ENCODE assay signal across 14 cellular contexts in genomic region chr3:61805510-61806080, GRCh38.
A peak's percentile ranks its signal among the peaks of the same experiment; 100 is the strongest.
DNase-seq lines count a peak whose midpoint lies in the region; ATAC-seq and TF ChIP-seq lines count a peak whose summit lies in the region.
"Had no signal": no experiment of that assay in that cellular context is flagged by ENCODE, and none has a peak within 500 bp of the region (broad histone marks: within the 10 kb centered on the region; RNA-seq: fewer than 3 reads in every experiment).

No MANE protein-coding gene starts in this region.

- H3K27me3 ChIP-seq in heart right ventricle (no peaks in the 10 kb centered on the region), psoas muscle (ENCODE audit: insufficient read depth in 3 of 3, low read length in 2 of 3) (no peaks in the 10 kb centered on the region), vagina (no peaks in the 10 kb centered on the region)
- H3K27me3 ChIP-seq: pancreas had no signal

- peaks cover 37 to 93% (median 77%) of the 10 kb centered on the region in 9 donors for H3K4me1 ChIP-seq in heart right ventricle
- peaks cover 67% of the 10 kb centered on the region for H3K4me1 ChIP-seq in psoas muscle
- peaks cover 42% of the 10 kb centered on the region for H3K4me1 ChIP-seq in vagina

- intact Hi-C loops in heart right ventricle (cut with DNase I), result loop anchor here in 2 of 10 donors (5.0 kb wide), 2 partner anchors 42 to 243 kb away; partner anchors contain the start of gene PTPRG (in 1 of the 2)
- intact Hi-C loops in cardiac septum (cut with DNase I), result loop anchor here (5.0 kb wide), 1 partner anchor 78 kb away; no protein-coding TSS in a partner anchor
- intact Hi-C loops in psoas muscle (cut with DNase I), result loop anchor here in 1 of 2 donors (10.0 kb wide), 1 partner anchor 61 kb away; no protein-coding TSS in a partner anchor
- intact Hi-C loops in vagina (cut with DNase I), result no loop called here

- TF ChIP-seq CTCF in heart right ventricle (IDR thresholded peaks at IDR 0.05), result no peak
- no peak for TF ChIP-seq CTCF in coronary artery (IDR thresholded peaks at IDR 0.05)
- TF ChIP-seq CTCF in psoas muscle (IDR thresholded peaks at IDR 0.05), result no peak
- TF ChIP-seq CTCF in vagina (IDR thresholded peaks at IDR 0.05), result no peak

- peak in 2 of 8 donors; percentile 10 to 33 for ATAC-seq in heart right ventricle
- ATAC-seq in psoas muscle, result peak in 3 of 4 donors; percentile 28 to 51 (median 48)

- no peak for TF ChIP-seq POLR2A in vagina (IDR thresholded peaks at IDR 0.05)

- DNase-seq in heart right ventricle (no peak), cardiac septum (ENCODE audit: low spot score) (no peak), coronary artery (ENCODE audit: low spot score) (no peak), psoas muscle (no peak), vagina (ENCODE audit: extremely low spot score in 2 of 2) (no peak), A172 (ENCODE audit: low spot score) (no peak), NCI-H1048 (lab: John Stamatoyannopoulos, UW) (no peak), NCI-H1092 (lab: John Stamatoyannopoulos, UW) (no peak)
- DNase-seq: activated CD4-positive, alpha-beta T cell treated with anti-CD3 and anti-CD28 coated beads, Interleukin-2, amount 50 U/mL, for 1 hour; amygdala; COR-L47; NCI-H187 treated with DMSO at 0.1 percent for 48 hours; pancreas had no signal

- no peaks in the 10 kb centered on the region for H3K9me3 ChIP-seq in heart right ventricle
- no peaks in the 10 kb centered on the region for H3K9me3 ChIP-seq in psoas muscle
- no peaks in the 10 kb centered on the region for H3K9me3 ChIP-seq in vagina
- H3K9me3 ChIP-seq: pancreas had no signal

- H3K27ac ChIP-seq in heart right ventricle (peak overlapping the region; percentile 48 to 84 (median 74)), coronary artery (peak overlapping the region; percentile 50 to 80), psoas muscle (no peak overlapping the region), vagina (peak overlapping the region; percentile 26)
- H3K27ac ChIP-seq: KMS-11, pancreas had no signal

- H3K36me3 ChIP-seq in heart right ventricle, result no peaks in the 10 kb centered on the region
- no peaks in the 10 kb centered on the region for H3K36me3 ChIP-seq in psoas muscle (ENCODE audit: insufficient read depth in 1 of 2, low read depth in 1 of 2)
- no peaks in the 10 kb centered on the region for H3K36me3 ChIP-seq in vagina
- H3K36me3 ChIP-seq: pancreas had no signal

- H3K4me3 ChIP-seq in heart right ventricle (no peak overlapping the region), coronary artery (peak overlapping the region; percentile 37), psoas muscle (no peak overlapping the region), vagina (no peak overlapping the region)
- H3K4me3 ChIP-seq: pancreas had no signal

- WGBS in heart right ventricle, 2 donors, result 53 to 68% methylated on average over 3 of the region's 3 CpGs
- WGBS in psoas muscle, 3 donors, result 57 to 67% (median 60%) methylated on average over 3 of the region's 3 CpGs
